8 cellular contexts compared by ENCODE assay signal in the genomic region with DNA sequence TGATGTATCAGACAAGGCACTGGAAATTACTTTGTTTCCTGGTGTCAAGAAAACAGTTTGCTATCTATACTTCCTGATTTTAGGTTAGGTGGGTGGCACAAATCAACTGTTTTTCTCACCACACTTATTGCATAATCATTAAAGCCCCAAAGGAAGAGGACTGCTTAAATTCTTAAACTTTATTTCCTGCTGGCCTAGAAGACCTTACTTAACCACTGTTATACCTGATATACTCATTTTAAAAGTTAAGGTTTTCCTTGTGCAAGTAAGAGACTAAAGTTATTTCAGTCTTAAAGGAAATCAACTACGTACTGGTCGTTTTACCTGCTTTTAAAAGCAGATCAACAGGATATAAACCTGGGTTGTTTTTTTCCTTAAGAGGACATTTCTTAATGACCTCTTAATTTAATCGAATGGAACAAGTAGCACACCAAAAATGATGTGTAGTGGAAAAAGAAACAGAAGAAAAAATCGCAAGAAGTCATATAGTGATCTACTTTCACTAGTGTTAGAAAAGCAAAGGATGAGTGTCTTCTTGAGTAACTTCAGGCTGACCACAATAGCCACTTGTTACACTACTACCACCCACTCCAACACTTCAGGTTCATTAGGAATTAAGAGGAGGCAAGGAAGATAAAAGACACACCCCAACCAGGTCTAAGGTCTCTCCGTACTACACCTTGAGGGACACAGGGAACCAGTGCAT. TPM values are rescaled to one million over a fixed set of nuclear protein-coding genes. Genes with fewer than 3 reads are reported as not detected.
DNase-seq lines count a peak whose midpoint lies in the region; ATAC-seq lines count a peak whose summit lies in the region.

No MANE protein-coding gene starts in this region.

- no peaks in the 10 kb centered on the region for H3K36me3 ChIP-seq in mucosa of stomach (ENCODE audit: control insufficient read depth, insufficient read depth, low read length)

- H3K4me3 Mint-ChIP-seq in effector memory CD8-positive, alpha-beta T cell, result peak overlapping the region; percentile 94 to 99

- H3K27me3 Mint-ChIP-seq in effector memory CD8-positive, alpha-beta T cell, result no peaks in the 10 kb centered on the region

- DNase-seq in activated naive CD4-positive, alpha-beta T cell treated with Interleukin-2 at 50 U/mL for 16 hours, result peak; percentile 18
- no peak for DNase-seq in activated naive CD4-positive, alpha-beta T cell (lab: John Stamatoyannopoulos, UW)
- DNase-seq in SIG-M5 treated with dmso at 0.1 percent for 504 hours (lab: John Stamatoyannopoulos, UW; ENCODE audit: unreplicated experiment) (peak; percentile 94), NCI-H2196 treated with DMSO at 0.1 percent for 48 hours (lab: John Stamatoyannopoulos, UW; ENCODE audit: unreplicated experiment) (no peak), mucosa of gallbladder (ENCODE audit: low spot score) (no peak)
- peak; percentile 1 to 6 (median 2) for DNase-seq in effector memory CD8-positive, alpha-beta T cell

- no peaks in the 10 kb centered on the region for H3K9me3 ChIP-seq in mucosa of stomach (ENCODE audit: control insufficient read depth, low read length)

- peak overlapping the region; percentile 95 for H3K9ac ChIP-seq in mucosa of stomach (ENCODE audit: low read length)

- no peaks in the 10 kb centered on the region for H3K27me3 ChIP-seq in mucosa of stomach (ENCODE audit: control insufficient read depth, insufficient read depth, low read length)

- peaks cover 17% of the 10 kb centered on the region for H3K4me1 ChIP-seq in mucosa of stomach (ENCODE audit: control insufficient read depth, insufficient read depth, low read length)

- H3K4me1 Mint-ChIP-seq in effector memory CD8-positive, alpha-beta T cell (ENCODE audit: low read depth in 2 of 2), result peaks cover 40 to 66% of the 10 kb centered on the region in 2 donors

- no peaks in the 10 kb centered on the region for H3K9me3 Mint-ChIP-seq in effector memory CD8-positive, alpha-beta T cell

- peaks cover 20% of the 10 kb centered on the region for H3K36me3 Mint-ChIP-seq in effector memory CD8-positive, alpha-beta T cell (ENCODE audit: insufficient read depth)

- peak overlapping the region; percentile 82 for H3K4me3 ChIP-seq in mucosa of stomach (ENCODE audit: low read length)

- peak overlapping the region; percentile 93 to 97 for H3K27ac Mint-ChIP-seq in effector memory CD8-positive, alpha-beta T cell

- peak; percentile 61 for ATAC-seq in effector memory CD8-positive, alpha-beta T cell (replicated peaks)
- ATAC-seq in GM18907 (IDR thresholded peaks at IDR 0.05; ENCODE audit: unreplicated experiment), result no peak

RNA-seq across cellular contexts. Expression of gene CLINT1, which starts 1.0 kb away (rescaled TPM):
- total RNA-seq in mucosa of gallbladder, result 166 TPM

Comparison
In these comparisons a context has a peak if more than half of its experiments do, and no peak if none do; other contexts are left out.
1. DNase-seq: peak in activated naive CD4-positive, alpha-beta T cell treated with Interleukin-2 at 50 U/mL for 16 hours (single experiment), SIG-M5 treated with dmso at 0.1 percent for 504 hours (single experiment) and effector memory CD8-positive, alpha-beta T cell (3 of 3); none in activated naive CD4-positive, alpha-beta T cell (0 of 4), NCI-H2196 treated with DMSO at 0.1 percent for 48 hours (single experiment) and mucosa of gallbladder (single experiment).